Comparison of ENCODE assay signal across 24 cellular contexts in the genomic region with DNA sequence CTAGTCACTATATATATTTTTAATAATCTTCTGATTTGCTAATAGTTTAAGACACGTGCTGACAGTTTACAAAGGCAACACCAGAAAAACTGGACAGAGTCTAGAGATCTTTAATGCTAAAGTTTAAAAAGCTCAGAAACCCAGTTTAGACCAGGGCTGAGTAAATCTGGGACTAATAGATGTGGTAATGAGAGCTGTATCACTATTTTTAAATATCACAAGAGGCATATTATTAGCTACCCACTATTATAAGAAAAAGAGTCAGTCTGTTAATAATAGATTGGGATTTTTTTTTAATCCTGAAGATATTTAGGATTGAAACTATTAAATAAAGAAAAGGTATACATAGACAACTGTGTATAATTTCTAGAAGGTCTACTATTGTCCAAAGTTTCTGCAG.
A peak's percentile ranks its signal among the peaks of the same experiment; 100 is the strongest.
DNase-seq lines count a peak whose midpoint lies in the region; ATAC-seq and TF ChIP-seq lines count a peak whose summit lies in the region.
"Had no signal": no experiment of that assay in that cellular context is flagged by ENCODE, and none has a peak within 500 bp of the region (broad histone marks: within the 10 kb centered on the region; RNA-seq: fewer than 3 reads in every experiment).

No MANE protein-coding gene starts in this region.

- H3K4me2 ChIP-seq in OCI-LY1 (ENCODE audit: low read length): no peak overlapping the region
- H3K4me2 ChIP-seq: BLaER1 had no signal

- H3K36me3 ChIP-seq in heart left ventricle: no peaks in the 10 kb centered on the region
- 0 out of 2 replicates have a peak, but pooled peaks cover 6% of the 10 kb centered on the region for H3K36me3 ChIP-seq in OCI-LY1 (ENCODE audit: insufficient read depth, low read length)
- H3K36me3 ChIP-seq in spleen: no peaks in the 10 kb centered on the region
- no peaks in the 10 kb centered on the region for H3K36me3 ChIP-seq in brain microvascular endothelial cell (replicated peaks)
- H3K36me3 ChIP-seq: BE2C, BLaER1 had no signal

- TF ChIP-seq POLR2A in heart left ventricle (IDR thresholded peaks at IDR 0.05): no peak
- TF ChIP-seq POLR2A in spleen (IDR thresholded peaks at IDR 0.05): no peak

- in situ Hi-C loops in brain microvascular endothelial cell (cut with HindIII; ENCODE audit: low pct_ligation_motif_present, low sequenced_read_pairs): no loop called here

- DNase-seq in left ventricle myocardium superior (no peak), heart left ventricle (no peak), myocyte (ENCODE audit: low read depth) (peak; percentile 20), spleen (no peak), pons (ENCODE audit: low spot score) (no peak), brain microvascular endothelial cell (no peak), posterior cingulate gyrus (no peak)
- DNase-seq: 8988T; ACHN; BE2C; C1 segment of cervical spinal cord; CD4-positive, alpha-beta memory T cell; CD4-positive, CD25-positive, alpha-beta regulatory T cell; CD8-positive, alpha-beta memory T cell; COR-L47; DMS 273 treated with DMSO at 0.1 percent for 48 hours; DMS153; DMS53; DMS79; DND-41; EL; GDM1 had no signal

- intact Hi-C loops in left ventricle myocardium superior (cut with micrococcal nuclease) (no loop called here), heart left ventricle (cut with DNase I) (no loop called here), spleen (cut with DNase I; ENCODE audit: low total_unique reads) (no loop called here), posterior cingulate gyrus (cut with DNase I) (no loop called here)

- H3F3A ChIP-seq in OCI-LY1 (ENCODE audit: insufficient read depth, low read length): no peaks in the 10 kb centered on the region

- no peak overlapping the region for H3K9ac ChIP-seq in OCI-LY1 (ENCODE audit: low read length)
- H3K9ac ChIP-seq: BLaER1 had no signal

- no peaks in the 10 kb centered on the region for H3K79me2 ChIP-seq in OCI-LY1 (ENCODE audit: insufficient read depth, low read length)

- H3K9me3 ChIP-seq in heart left ventricle (no peaks in the 10 kb centered on the region), OCI-LY1 (ENCODE audit: low read length) (no peaks in the 10 kb centered on the region), spleen (no peaks in the 10 kb centered on the region)
- H3K9me3 ChIP-seq: BE2C, BLaER1 had no signal

- H3K27ac ChIP-seq in heart left ventricle (no peak overlapping the region), OCI-LY1 (ENCODE audit: low read depth, low read length, poor library complexity, severe bottlenecking) (peak overlapping the region; percentile 11), spleen (peak overlapping the region in 7 of 8 donors; percentile 45 to 69 (median 58)), brain microvascular endothelial cell (no peak overlapping the region)
- H3K27ac ChIP-seq: BLaER1 had no signal

- ATAC-seq in left ventricle myocardium superior (peak; percentile 44), heart left ventricle (no peak)

- no peaks in the 10 kb centered on the region for H3K27me3 ChIP-seq in heart left ventricle
- no peaks in the 10 kb centered on the region for H3K27me3 ChIP-seq in OCI-LY1 (ENCODE audit: insufficient read depth, low read length)
- H3K27me3 ChIP-seq in spleen (replicated peaks in 1 of 7): no peaks in the 10 kb centered on the region
- H3K27me3 ChIP-seq in brain microvascular endothelial cell (replicated peaks): no peaks in the 10 kb centered on the region
- H3K27me3 ChIP-seq: BE2C, BLaER1 had no signal

- no peaks in the 10 kb centered on the region for H3K9me2 ChIP-seq in OCI-LY1 (ENCODE audit: low read depth, low read length)

- H3K4me3 ChIP-seq in heart left ventricle (no peak overlapping the region), OCI-LY1 (ENCODE audit: low read depth, low read length, poor library complexity, severe bottlenecking) (no peak overlapping the region), spleen (no peak overlapping the region), brain microvascular endothelial cell (ENCODE audit: low read depth, low read length) (no peak overlapping the region)
- H3K4me3 ChIP-seq: BLaER1 had no signal

- H4K20me1 ChIP-seq in OCI-LY1 (ENCODE audit: insufficient read depth, low read length): no peaks in the 10 kb centered on the region
- H4K20me1 ChIP-seq: BLaER1 had no signal

- no peak for TF ChIP-seq CTCF in heart left ventricle (IDR thresholded peaks at IDR 0.05)
- no peak for TF ChIP-seq CTCF in OCI-LY1 (IDR thresholded peaks at IDR 0.05; ENCODE audit: low read length)
- no peak for TF ChIP-seq CTCF in spleen (IDR thresholded peaks at IDR 0.05 in 8 of 11, conservative IDR thresholded peaks at IDR 0.05 in 3 of 11)
- no peak for TF ChIP-seq CTCF in brain microvascular endothelial cell (IDR thresholded peaks at IDR 0.05; ENCODE audit: low read depth, low read length, missing control alignments)

- H2AFZ ChIP-seq in OCI-LY1 (ENCODE audit: low read length): no peak overlapping the region

- WGBS in heart left ventricle, 4 donors: 88 to 93% (median 92%) methylated on average over 1 of the region's 1 CpG
- WGBS in spleen, 5 donors: 76 to 93% (median 88%) methylated on average over 1 of the region's 1 CpG

- H3K4me1 ChIP-seq in heart left ventricle: peaks cover 0 to 21% (median 3%) of the 10 kb centered on the region in 12 donors
- H3K4me1 ChIP-seq in OCI-LY1 (ENCODE audit: insufficient read depth, low read length, severe bottlenecking): peaks cover 43% of the 10 kb centered on the region
- H3K4me1 ChIP-seq in spleen: peaks cover 0 to 27% (median 15%) of the 10 kb centered on the region in 6 donors
- H3K4me1 ChIP-seq: BE2C, BLaER1 had no signal

Comparison
In these comparisons a context has a peak if more than half of its experiments do, and no peak if none do; other contexts are left out.
1. H3K27ac ChIP-seq: peak in OCI-LY1 (single experiment) and spleen (7 of 8); none in heart left ventricle (0 of 12) and brain microvascular endothelial cell (single experiment).